ENCODE assay signal across 10 cellular contexts in the genomic region with DNA sequence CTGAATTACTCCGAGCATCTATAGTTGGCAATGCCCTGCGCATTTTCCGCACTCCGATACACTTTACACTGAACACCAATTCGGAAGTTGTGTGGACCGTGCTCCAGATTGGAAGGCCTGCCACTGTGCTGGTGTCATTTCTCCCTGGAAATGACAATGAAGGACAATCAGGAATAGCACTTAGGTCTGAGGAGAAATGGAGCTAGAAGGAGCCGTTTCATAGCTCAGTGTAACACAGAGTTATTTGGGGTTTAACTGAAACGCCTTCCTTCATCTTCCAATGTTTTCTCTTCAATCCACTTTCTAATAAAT. TPM values are rescaled to one million over a fixed set of nuclear protein-coding genes. Genes with fewer than 3 reads are reported as not detected.
DNase-seq lines count a peak whose midpoint lies in the region; ATAC-seq and TF ChIP-seq lines count a peak whose summit lies in the region.
"Had no signal": no experiment of that assay in that cellular context is flagged by ENCODE, and none has a peak within 500 bp of the region (broad histone marks: within the 10 kb centered on the region; RNA-seq: fewer than 3 reads in every experiment).

No MANE protein-coding gene starts in this region.

- H3K27me3 ChIP-seq in smooth muscle cell (ENCODE audit: low read depth) = peaks cover 67% of the 10 kb centered on the region

- H3F3A ChIP-seq in smooth muscle cell (ENCODE audit: low read depth) = no peaks in the 10 kb centered on the region

- peak overlapping the region; percentile 99 for H3K4me2 ChIP-seq in smooth muscle cell

- H3K36me3 ChIP-seq in HEK293 (ENCODE audit: control insufficient read depth in 2 of 2, insufficient read depth in 1 of 2, low read length in 2 of 2) (no peaks in the 10 kb centered on the region), smooth muscle cell (ENCODE audit: low read depth) (no peaks in the 10 kb centered on the region)

- 0 out of 2 replicates have a peak, but pooled peaks cover 4% of the 10 kb centered on the region for H3K4me1 ChIP-seq in HEK293 (ENCODE audit: control insufficient read depth, insufficient read depth, low read length)
- no peaks in the 10 kb centered on the region for H3K4me1 ChIP-seq in smooth muscle cell (ENCODE audit: low read depth)

- H3K27ac ChIP-seq in HEK293 (ENCODE audit: extremely low read depth, low read depth, low read length) = no peak overlapping the region
- H3K27ac ChIP-seq in smooth muscle cell (ENCODE audit: low read depth) = no peak overlapping the region

- H2AFZ ChIP-seq in smooth muscle cell (ENCODE audit: low read depth) = no peak overlapping the region

- DNase-seq in cerebellum (ENCODE audit: low spot score) = peak; percentile 25
- DNase-seq in lower leg skin (ENCODE audit: low spot score in 2 of 2) = no peak
- DNase-seq in smooth muscle cell (lab: John Stamatoyannopoulos, UW; ENCODE audit: unreplicated experiment) = no peak
- DNase-seq in NCI-H510A (lab: John Stamatoyannopoulos, UW) = no peak
- no peak for DNase-seq in stimulated activated CD4-positive, alpha-beta T cell treated with anti-CD3 and anti-CD28 coated beads, Interleukin-2, amount 100 ng/mL, for 48 hours
- no peak for DNase-seq in activated CD4-positive, alpha-beta T cell treated with anti-CD3 and anti-CD28 coated beads, Interleukin-2, amount 50 U/mL, for 48 hours
- DNase-seq: CD4-positive, alpha-beta T cell; stimulated activated naive CD4-positive, alpha-beta T cell had no signal

- CTCF ChIA-PET in HEK293 (lab: Yijun Ruan, JAX) = interaction anchor here (0.6 to 1.8 kb wide), 5 partner anchors 12 to 645 kb away, joined by 3 to 8 read pairs (median 4); no protein-coding TSS in a partner anchor

- no peaks in the 10 kb centered on the region for H3K79me2 ChIP-seq in smooth muscle cell (ENCODE audit: low read depth)

- ATAC-seq in GM18502 (IDR thresholded peaks at IDR 0.05; ENCODE audit: poor library complexity, unreplicated experiment) = no peak

- TF ChIP-seq CTCF in HEK293 (tag by site-specific recombination; IDR thresholded peaks at IDR 0.05) = no peak
- TF ChIP-seq CTCF in lower leg skin (IDR thresholded peaks at IDR 0.05) = no peak
- no peak for TF ChIP-seq CTCF in smooth muscle cell (IDR thresholded peaks at IDR 0.05; ENCODE audit: borderline replicate concordance, insufficient read depth, poor library complexity, severe bottlenecking)

- H3K9me3 ChIP-seq in HEK293 (ENCODE audit: control insufficient read depth, insufficient read depth, low read depth, low read length) (no peaks in the 10 kb centered on the region), smooth muscle cell (replicated peaks; ENCODE audit: low read depth) (no peaks in the 10 kb centered on the region)

- 20% methylated on average over 8 of the region's 8 CpGs for WGBS in lower leg skin, 2 donors
- WGBS in smooth muscle cell (ENCODE audit: low lambda C conversion rate) = 27% methylated on average over 8 of the region's 8 CpGs

- intact Hi-C loops in lower leg skin (cut with DNase I; ENCODE audit: low total_unique reads) = no loop called here

- POLR2A ChIA-PET in HEK293 (lab: Yijun Ruan, JAX) = interaction anchor here (0.6 to 1.4 kb wide), 2 partner anchors 14 to 742 kb away, joined by 4 to 7 read pairs; a partner anchor contains a TSS

- peak overlapping the region; percentile 56 for H3K4me3 ChIP-seq in HEK293 (ENCODE audit: low read depth, low read length)
- peak overlapping the region; percentile 34 for H3K4me3 ChIP-seq in lower leg skin (ENCODE audit: low read depth, poor library complexity, severe bottlenecking)
- peak overlapping the region; percentile 57 for H3K4me3 ChIP-seq in smooth muscle cell

- no peak overlapping the region for H3K9ac ChIP-seq in smooth muscle cell (ENCODE audit: low read depth)

- no peak for TF ChIP-seq POLR2A in lower leg skin (IDR thresholded peaks at IDR 0.05)

- no peaks in the 10 kb centered on the region for H4K20me1 ChIP-seq in smooth muscle cell (ENCODE audit: low read depth)

TF ChIP-seq in HEK293, 187 proteins besides CTCF, POLR2A, EP300 and RAD21:
- TF ChIP-seq ZNF560 (tag by site-specific recombination; IDR thresholded peaks at IDR 0.05; ENCODE audit: borderline replicate concordance) (no peak), ZNF335 (tag by site-specific recombination; conservative IDR thresholded peaks at IDR 0.05) (peak; percentile 19; the same call in 1 of the 2 replicates)

RNA-seq across cellular contexts. Expression of a gene that starts 0.5 kb away (rescaled TPM):
- total RNA-seq in cerebellum = 5.8 TPM
- total RNA-seq in lower leg skin = 1 to 10 TPM in 3 of 4 donors, under 1 TPM in 1; 0.61 to 7.1 (median 2.0) TPM
- 0.27 and 1.2 TPM in 2 replicates for total RNA-seq in smooth muscle cell
- polyA plus RNA-seq in smooth muscle cell = 0.30 and 0.56 TPM in 2 replicates
- total RNA-seq: CD4-positive, alpha-beta T cell had no signal

RNA-seq across cellular contexts. Expression of a gene that starts 11.1 kb away (rescaled TPM):
- total RNA-seq in cerebellum = 0.27 TPM
- total RNA-seq in lower leg skin = not detected
- total RNA-seq in smooth muscle cell = not detected in 2 replicates
- polyA plus RNA-seq in smooth muscle cell = not detected in 2 replicates
- total RNA-seq: CD4-positive, alpha-beta T cell had no signal

RNA-seq across cellular contexts. Expression of a gene that starts 48.0 kb away (rescaled TPM):
- total RNA-seq in cerebellum (1.9 TPM), lower leg skin (under 1 TPM; 0.21 to 0.59 (median 0.32) TPM), smooth muscle cell (under 0.01 TPM in 1 of 2 replicates, not detected in the other)
- not detected in 2 replicates for polyA plus RNA-seq in smooth muscle cell
- total RNA-seq: CD4-positive, alpha-beta T cell had no signal

RNA-seq across cellular contexts. Expression of a gene that starts 57.5 kb away (rescaled TPM):
- 0.09 TPM for total RNA-seq in cerebellum
- total RNA-seq in lower leg skin = not detected
- not detected in 2 replicates for total RNA-seq in smooth muscle cell
- polyA plus RNA-seq in smooth muscle cell = not detected in 2 replicates
- total RNA-seq: CD4-positive, alpha-beta T cell had no signal
